9 cellular contexts compared by ENCODE assay signal in the genomic region with DNA sequence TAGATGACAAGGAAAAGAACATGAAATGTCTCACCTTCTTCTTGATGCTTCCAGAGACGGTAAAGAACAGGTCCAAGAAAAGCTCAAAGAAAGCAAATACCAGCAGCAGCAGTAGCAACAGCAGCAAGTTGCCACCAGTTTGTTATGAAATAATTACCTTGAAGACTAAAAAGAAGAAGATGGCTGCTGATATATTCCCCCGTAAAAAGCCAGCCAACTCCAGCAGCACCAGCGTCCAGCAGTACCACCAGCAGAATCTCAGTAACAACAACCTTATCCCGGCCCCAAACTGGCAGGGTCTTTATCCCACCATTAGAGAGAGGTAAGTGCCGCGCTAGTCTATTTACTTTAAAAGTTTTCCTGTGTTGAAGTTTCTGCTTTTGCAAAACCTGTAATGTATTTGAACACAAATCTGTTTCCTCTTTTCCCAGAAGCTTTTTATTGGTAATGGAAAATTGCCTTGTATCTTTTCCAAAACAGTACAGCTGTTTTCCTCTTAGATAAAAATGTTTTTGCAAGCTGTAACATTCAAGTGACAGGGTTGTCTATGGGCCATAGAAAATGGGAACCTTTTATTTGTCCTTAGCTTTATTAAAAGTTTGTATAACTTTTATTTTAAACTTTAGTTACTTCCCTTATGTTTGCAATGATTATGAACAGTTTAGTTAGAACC. TPM values are rescaled to one million over a fixed set of nuclear protein-coding genes. Genes with fewer than 3 reads are reported as not detected.
DNase-seq lines count a peak whose midpoint lies in the region; ATAC-seq, FAIRE-seq and TF ChIP-seq lines count a peak whose summit lies in the region.
"Had no signal": no experiment of that assay in that cellular context is flagged by ENCODE, and none has a peak within 500 bp of the region (broad histone marks: within the 10 kb centered on the region; RNA-seq: fewer than 3 reads in every experiment).

No MANE protein-coding gene starts in this region.

- H3K27ac Mint-ChIP-seq in endothelial cell (ENCODE audit: unreplicated experiment), result no peak overlapping the region
- H3K27ac Mint-ChIP-seq: activated B cell treated with CpG ODN at 0.5 μM for 24 hours had no signal

- TF ChIP-seq CTCF in body of pancreas (IDR thresholded peaks at IDR 0.05) (no peak), keratinocyte (optimal IDR thresholded peaks at IDR 0.05 in 1 of 3, IDR thresholded peaks at IDR 0.05 in 1 of 3, conservative IDR thresholded peaks at IDR 0.05 in 1 of 3; ENCODE audit: extremely low read depth in 1 of 3, insufficient read depth in 2 of 3, low read length in 3 of 3) (no peak), smooth muscle cell (IDR thresholded peaks at IDR 0.05; ENCODE audit: borderline replicate concordance, insufficient read depth, poor library complexity, severe bottlenecking) (no peak), endothelial cell (IDR thresholded peaks at IDR 0.05; ENCODE audit: unreplicated experiment) (no peak)

- DNase-seq in body of pancreas (no peak), keratinocyte (ENCODE audit: low read depth, low spot score) (no peak), smooth muscle cell (lab: John Stamatoyannopoulos, UW; ENCODE audit: unreplicated experiment) (no peak), endothelial cell (ENCODE audit: low spot score) (no peak), NCI-H2196 (lab: John Stamatoyannopoulos, UW; ENCODE audit: unreplicated experiment) (no peak)
- DNase-seq: activated B cell treated with CpG ODN at 0.5 μM for 24 hours had no signal

- intact Hi-C loops in body of pancreas (cut with DNase I), result no loop called here

- H3K9me3 ChIP-seq in body of pancreas (no peaks in the 10 kb centered on the region), keratinocyte (ENCODE audit: control insufficient read depth, low read depth, low read length) (no peaks in the 10 kb centered on the region), smooth muscle cell (replicated peaks; ENCODE audit: low read depth) (no peaks in the 10 kb centered on the region)

- peaks cover 27% of the 10 kb centered on the region for H3K4me1 ChIP-seq in body of pancreas
- H3K4me1 ChIP-seq in keratinocyte (ENCODE audit: control insufficient read depth, extremely low read depth, insufficient read depth, low read length), result peaks cover 26% of the 10 kb centered on the region
- H3K4me1 ChIP-seq in smooth muscle cell (ENCODE audit: low read depth), result peaks cover 30% of the 10 kb centered on the region

- WGBS in body of pancreas, 2 donors, result 6 to 8% methylated on average over 6 of the region's 6 CpGs
- 67% methylated on average over 6 of the region's 6 CpGs for WGBS in smooth muscle cell (ENCODE audit: low lambda C conversion rate)

- no peak for TF ChIP-seq POLR2A in body of pancreas (IDR thresholded peaks at IDR 0.05)

- H3K36me3 Mint-ChIP-seq in endothelial cell (ENCODE audit: low read depth, unreplicated experiment), result peaks cover 4% of the 10 kb centered on the region

- no peaks in the 10 kb centered on the region for H3K27me3 Mint-ChIP-seq in endothelial cell (ENCODE audit: unreplicated experiment)
- H3K27me3 Mint-ChIP-seq: activated B cell treated with CpG ODN at 0.5 μM for 24 hours had no signal

- no peak for FAIRE-seq in keratinocyte (lab: Jason Lieb, UNC)

- H3K4me1 Mint-ChIP-seq in endothelial cell (ENCODE audit: unreplicated experiment), result peaks cover 27% of the 10 kb centered on the region

- dilution Hi-C loops in keratinocyte (cut with MboI; ENCODE audit: extremely low pct_ligation_motif_present, low sequenced_read_pairs), result no loop called here

- ATAC-seq in HG03354 (IDR thresholded peaks at IDR 0.05; ENCODE audit: poor library complexity, severe bottlenecking, unreplicated experiment) (peak; percentile 6), body of pancreas (no peak), GM21526 (IDR thresholded peaks at IDR 0.05; ENCODE audit: low FRiP score, unreplicated experiment) (no peak)
- ATAC-seq in activated CD4-positive, CD25-positive, alpha-beta regulatory T cell treated with anti-CD3 and anti-CD28 coated beads, Interleukin-2, amount 50 U/mL, for 24 hours, result no peak

- H3K79me2 ChIP-seq in keratinocyte (ENCODE audit: control insufficient read depth, insufficient read depth, low read length) (peaks cover 64% of the 10 kb centered on the region), smooth muscle cell (ENCODE audit: low read depth) (peaks cover 98% of the 10 kb centered on the region)

- H3K27ac ChIP-seq in body of pancreas (peak overlapping the region; percentile 47 to 78 (median 66)), keratinocyte (ENCODE audit: control insufficient read depth, insufficient read depth, low read length) (no peak overlapping the region), smooth muscle cell (ENCODE audit: low read depth) (peak overlapping the region; percentile 70)

- no peak overlapping the region for H3K4me3 Mint-ChIP-seq in endothelial cell (ENCODE audit: unreplicated experiment)

- H4K20me1 ChIP-seq in keratinocyte (ENCODE audit: control insufficient read depth, extremely low read depth, insufficient read depth, low read length) (no peaks in the 10 kb centered on the region), smooth muscle cell (ENCODE audit: low read depth) (peaks cover 62% of the 10 kb centered on the region)

- H2AFZ ChIP-seq in keratinocyte (ENCODE audit: control insufficient read depth, low read length) (no peak overlapping the region), smooth muscle cell (ENCODE audit: low read depth) (no peak overlapping the region)

- H3F3A ChIP-seq in smooth muscle cell (ENCODE audit: low read depth), result peaks cover 14% of the 10 kb centered on the region

- no peaks in the 10 kb centered on the region for H3K9me1 ChIP-seq in keratinocyte (ENCODE audit: control insufficient read depth, extremely low read depth, insufficient read depth, low read length)

- H3K36me3 ChIP-seq in body of pancreas (replicated peaks in 1 of 2; ENCODE audit: insufficient read depth in 1 of 2, low read depth in 2 of 2) (peaks cover 0 to 8% of the 10 kb centered on the region in 2 donors), keratinocyte (ENCODE audit: control insufficient read depth in 2 of 2, extremely low read depth in 1 of 2, insufficient read depth in 2 of 2, low read length in 2 of 2) (peaks cover 10 to 21% of the 10 kb centered on the region in 2 experiments), smooth muscle cell (ENCODE audit: low read depth) (peaks cover 5% of the 10 kb centered on the region)

- H3K9me3 Mint-ChIP-seq in endothelial cell (ENCODE audit: unreplicated experiment), result no peaks in the 10 kb centered on the region
- H3K9me3 Mint-ChIP-seq: activated B cell treated with CpG ODN at 0.5 μM for 24 hours had no signal

- no peak overlapping the region for H3K9ac ChIP-seq in keratinocyte (ENCODE audit: control insufficient read depth, extremely low read depth, insufficient read depth, low read length)
- peak overlapping the region; percentile 18 for H3K9ac ChIP-seq in smooth muscle cell (ENCODE audit: low read depth)

- H3K4me2 ChIP-seq in keratinocyte (ENCODE audit: control insufficient read depth, extremely low read depth, insufficient read depth, low read depth, low read length), result peak overlapping the region; percentile 71
- H3K4me2 ChIP-seq in smooth muscle cell, result peak overlapping the region; percentile 79

- H3K4me3 ChIP-seq in body of pancreas, result peak overlapping the region in 1 of 2 donors; percentile 17
- H3K4me3 ChIP-seq in keratinocyte (ENCODE audit: control insufficient read depth in 2 of 3, extremely low read depth in 1 of 3, insufficient read depth in 2 of 3, low read depth in 1 of 3, low read length in 3 of 3), result peak overlapping the region in 1 of 3 experiments; percentile 22
- peak overlapping the region; percentile 43 for H3K4me3 ChIP-seq in smooth muscle cell

- H3K27me3 ChIP-seq in body of pancreas (no peaks in the 10 kb centered on the region), keratinocyte (ENCODE audit: control insufficient read depth, extremely low read depth, insufficient read depth, low read length) (no peaks in the 10 kb centered on the region), smooth muscle cell (ENCODE audit: low read depth) (no peaks in the 10 kb centered on the region)

RNA-seq across cellular contexts. Expression of a gene that starts 0.7 kb away (rescaled TPM):
- total RNA-seq in body of pancreas (10 to 100 TPM; 23.1 to 48.8 TPM), smooth muscle cell (65.2 and 70.1 TPM in 2 replicates), endothelial cell (ENCODE audit: unreplicated experiment) (56.0 TPM)
- polyA plus RNA-seq in keratinocyte (21.4 to 29.5 TPM (median 22.9 TPM) in 3 replicates), smooth muscle cell (17.5 and 18.2 TPM in 2 replicates)
- polyA plus RNA-seq in keratinocyte (2011; ENCODE audit: low read depth), result 9.0 TPM
- polyA plus RNA-seq in keratinocyte (2011; cell fraction: cytosol; rRNA removed), result 17.8 and 28.5 TPM in 2 replicates
- 34.5 and 36.9 TPM in 2 replicates for polyA plus RNA-seq in keratinocyte (2011; cell fraction: nucleus; rRNA removed)
- 12.5 and 14.2 TPM in 2 replicates for polyA plus RNA-seq in keratinocyte (2012; ENCODE audit: low replicate concordance)
- polyA minus RNA-seq in keratinocyte, result 26.0 to 79.4 TPM (median 71.8 TPM) in 3 replicates
- 21.3 TPM for polyA minus RNA-seq in keratinocyte (2011; cell fraction: cytosol; rRNA and poly(A)+ RNA removed)
- polyA minus RNA-seq in keratinocyte (2011; cell fraction: nucleus; rRNA and poly(A)+ RNA removed), result 18.3 and 39.4 TPM in 2 replicates
